11 cellular contexts compared by ENCODE assay signal in the genomic region with DNA sequence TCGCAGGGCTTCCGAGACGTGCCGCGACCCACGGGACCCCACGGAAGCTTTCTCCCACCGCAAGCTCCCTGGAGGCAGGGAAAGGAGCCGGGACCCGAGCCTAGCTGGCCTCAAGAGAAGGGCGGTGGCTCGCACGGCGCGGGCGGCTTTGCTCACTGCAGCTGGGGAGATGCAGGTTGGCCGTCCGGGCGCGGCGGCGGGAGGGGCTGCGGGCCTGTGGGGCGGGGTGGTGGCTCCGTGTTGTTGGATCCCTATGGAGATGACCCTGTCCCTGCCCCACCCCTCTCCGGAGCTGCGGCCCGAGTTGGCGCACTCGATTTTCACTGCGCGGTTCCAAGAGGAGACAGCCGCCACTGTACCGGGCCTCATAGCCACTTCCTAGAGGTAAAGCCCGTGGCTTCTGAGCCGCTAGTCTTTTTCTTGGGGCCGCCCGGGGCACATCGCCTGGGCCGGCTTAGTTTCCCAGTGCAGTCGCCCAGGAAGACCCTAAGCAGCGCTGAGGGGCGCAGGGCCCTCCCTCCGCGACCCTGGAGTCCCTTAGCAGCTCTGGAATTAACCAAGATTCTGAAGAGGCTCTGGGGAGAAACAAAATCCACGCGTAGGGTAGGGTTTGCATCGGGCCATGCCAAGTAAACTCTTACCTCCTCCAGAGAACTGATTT. TPM values are rescaled to one million over a fixed set of nuclear protein-coding genes. Genes with fewer than 3 reads are reported as not detected.
DNase-seq lines count a peak whose midpoint lies in the region; ATAC-seq and TF ChIP-seq lines count a peak whose summit lies in the region.
"Had no signal": no experiment of that assay in that cellular context is flagged by ENCODE, and none has a peak within 500 bp of the region (broad histone marks: within the 10 kb centered on the region; RNA-seq: fewer than 3 reads in every experiment).

Gene ECT2L (plus strand): TSS at position 279 of the 661 bp plus-strand sequence. CDS start 17,188 bp downstream, outside the sequence.

- peak; percentile 47 for DNase-seq in DMS53 (lab: John Stamatoyannopoulos, UW)
- no peak for DNase-seq in DMS53 treated with DMSO at 0.1 percent for 48 hours (lab: John Stamatoyannopoulos, UW; ENCODE audit: unreplicated experiment)
- peak; percentile 35 to 67 for DNase-seq in mesothelial cell of epicardium (ENCODE audit: low spot score in 2 of 2, unreplicated experiment in 2 of 2)
- DNase-seq in upper lobe of right lung: peak; percentile 73
- DNase-seq in CD4-positive, alpha-beta T cell: no peak
- no peak for DNase-seq in NCI-H2196 (lab: John Stamatoyannopoulos, UW; ENCODE audit: unreplicated experiment)
- no peak for DNase-seq in NCI-H128 (lab: John Stamatoyannopoulos, UW; ENCODE audit: unreplicated experiment)
- DNase-seq: naive B cell had no signal

- H3K9me3 Mint-ChIP-seq in mesothelial cell of epicardium: no peaks in the 10 kb centered on the region
- H3K9me3 Mint-ChIP-seq in CD4-positive, alpha-beta T cell: no peaks in the 10 kb centered on the region
- H3K9me3 Mint-ChIP-seq: naive B cell had no signal

- H3K27me3 ChIP-seq in upper lobe of right lung: no peaks in the 10 kb centered on the region
- H3K27me3 ChIP-seq in CD4-positive, alpha-beta T cell (ENCODE audit: control insufficient read depth, insufficient read depth, low read length): peaks cover 11% of the 10 kb centered on the region

- TF ChIP-seq CTCF in mesothelial cell of epicardium (IDR thresholded peaks at IDR 0.05; ENCODE audit: unreplicated experiment) (no peak), upper lobe of right lung (IDR thresholded peaks at IDR 0.05) (no peak)
- no peak for TF ChIP-seq CTCF in CD4-positive, alpha-beta T cell (IDR thresholded peaks at IDR 0.05)

- peak within 1 kb of the TSS; percentile 53 for H3K27ac Mint-ChIP-seq in mesothelial cell of epicardium
- H3K27ac Mint-ChIP-seq in CD4-positive, alpha-beta T cell: no peak within 1 kb of the TSS
- H3K27ac Mint-ChIP-seq: naive B cell had no signal

- H3K9me3 ChIP-seq in upper lobe of right lung: no peaks in the 10 kb centered on the region
- H3K9me3 ChIP-seq in CD4-positive, alpha-beta T cell (ENCODE audit: control insufficient read depth, low read length): no peaks in the 10 kb centered on the region

- peak within 1 kb of the TSS; percentile 34 for H3K4me3 ChIP-seq in upper lobe of right lung

- POLR2A ChIA-PET in CD4-positive, alpha-beta T cell (lab: Charles Lee): no interaction called here

- H3K27ac ChIP-seq in upper lobe of right lung: peak within 1 kb of the TSS; percentile 20
- no peak within 1 kb of the TSS for H3K27ac ChIP-seq in CD4-positive, alpha-beta T cell (ENCODE audit: low read depth, low read length)
- H3K27ac ChIP-seq: 22Rv1, VCaP had no signal

- intact Hi-C loops in upper lobe of right lung (cut with DNase I): no loop called here
- intact Hi-C loops in CD4-positive, alpha-beta T cell (cut with DNase I, micrococcal nuclease): no loop called here

- H3K4me1 ChIP-seq in upper lobe of right lung: no peaks in the 10 kb centered on the region

- peak within 1 kb of the TSS; percentile 68 for H3K4me3 Mint-ChIP-seq in mesothelial cell of epicardium
- H3K4me3 Mint-ChIP-seq in CD4-positive, alpha-beta T cell: no peak within 1 kb of the TSS
- H3K4me3 Mint-ChIP-seq: naive B cell had no signal

- ATAC-seq in esophagus mucosa (peak; percentile 99), upper lobe of right lung (peak; percentile 92)
- no peak for ATAC-seq in CD4-positive, alpha-beta T cell (ENCODE audit: poor library complexity)

- CTCF ChIA-PET in CD4-positive, alpha-beta T cell (lab: Charles Lee): no interaction called here

- peaks cover 8% of the 10 kb centered on the region for H3K36me3 Mint-ChIP-seq in mesothelial cell of epicardium
- H3K36me3 Mint-ChIP-seq in CD4-positive, alpha-beta T cell (ENCODE audit: low read depth): peaks cover 31% of the 10 kb centered on the region

- H3K4me1 Mint-ChIP-seq in mesothelial cell of epicardium: peaks cover 40% of the 10 kb centered on the region
- no peaks in the 10 kb centered on the region for H3K4me1 Mint-ChIP-seq in CD4-positive, alpha-beta T cell (ENCODE audit: low read depth)

- no peaks in the 10 kb centered on the region for H3K27me3 Mint-ChIP-seq in mesothelial cell of epicardium (ENCODE audit: low read depth)
- H3K27me3 Mint-ChIP-seq in CD4-positive, alpha-beta T cell: peaks cover 19% of the 10 kb centered on the region

- peaks cover 14% of the 10 kb centered on the region for H3K36me3 ChIP-seq in upper lobe of right lung

RNA-seq across cellular contexts. Expression of gene ECT2L, which starts in this region (rescaled TPM):
- total RNA-seq in esophagus mucosa: not detected
- total RNA-seq in mesothelial cell of epicardium: 0.14 to 0.40 TPM (median 0.40 TPM) in 3 replicates
- not detected for total RNA-seq in upper lobe of right lung
- total RNA-seq in CD4-positive, alpha-beta T cell: not detected

Comparison
In these comparisons a context has a peak if more than half of its experiments do, and no peak if none do; other contexts are left out.
1. Peak in ATAC-seq in esophagus mucosa; RNA of the gene not detected or under 1 TPM.
2. Peak in DNase-seq in mesothelial cell of epicardium; RNA of the gene not detected or under 1 TPM.
3. Peak in DNase-seq, ATAC-seq, H3K4me3 ChIP-seq and H3K27ac ChIP-seq in upper lobe of right lung; RNA of the gene not detected or under 1 TPM.